10 cellular contexts compared by ENCODE assay signal in the genomic region with DNA sequence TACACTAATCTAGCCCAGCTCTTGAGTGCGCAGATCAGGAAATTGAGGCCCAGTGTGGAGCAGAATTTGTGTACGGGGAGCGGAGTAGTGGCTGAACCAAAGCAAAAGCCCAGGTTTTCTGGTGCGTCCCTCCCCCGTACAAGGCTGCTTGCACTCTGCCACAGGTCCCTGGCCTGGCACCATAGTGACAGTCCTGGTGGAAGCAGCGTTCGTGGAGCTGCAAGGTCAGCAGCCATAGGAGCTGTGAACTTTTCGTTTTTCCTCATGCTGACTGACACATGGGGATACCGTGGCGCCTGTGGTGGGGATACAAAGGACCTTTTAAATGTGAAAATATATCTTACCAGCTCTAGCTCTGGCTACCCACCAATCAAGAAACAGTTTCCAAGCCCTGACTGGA. TPM values are rescaled to one million over a fixed set of nuclear protein-coding genes. Genes with fewer than 3 reads are reported as not detected.
DNase-seq lines count a peak whose midpoint lies in the region; ATAC-seq and TF ChIP-seq lines count a peak whose summit lies in the region.
"Had no signal": no experiment of that assay in that cellular context is flagged by ENCODE, and none has a peak within 500 bp of the region (broad histone marks: within the 10 kb centered on the region; RNA-seq: fewer than 3 reads in every experiment).

No MANE protein-coding gene starts in this region.

- peaks cover 94% of the 10 kb centered on the region for H3K4me1 Mint-ChIP-seq in activated B cell treated with CpG ODN at 0.5 μM for 24 hours

- DNase-seq in Right ventricle myocardium superior (no peak), left ventricle myocardium superior (no peak), activated B cell treated with CpG ODN at 0.5 μM for 24 hours (no peak), left lung (no peak), transverse colon (no peak), ascending aorta (ENCODE audit: low spot score in 2 of 2) (no peak), GM03348 (ENCODE audit: low spot score) (no peak)

- TF ChIP-seq CTCF in activated B cell treated with CpG ODN at 0.5 μM for 24 hours (IDR thresholded peaks at IDR 0.05) (no peak), left lung (IDR thresholded peaks at IDR 0.05) (no peak), transverse colon (IDR thresholded peaks at IDR 0.05) (no peak), ascending aorta (IDR thresholded peaks at IDR 0.05) (no peak)

- no peak for TF ChIP-seq POLR2A in transverse colon (IDR thresholded peaks at IDR 0.05)

- peaks cover 30% of the 10 kb centered on the region for H3K36me3 Mint-ChIP-seq in activated B cell treated with CpG ODN at 0.5 μM for 24 hours (ENCODE audit: low read depth)

- peak overlapping the region; percentile 94 for H3K4me3 Mint-ChIP-seq in activated B cell treated with CpG ODN at 0.5 μM for 24 hours

- H3K27ac ChIP-seq in left lung (peak overlapping the region in 1 of 2 donors; percentile 88), transverse colon (peak overlapping the region; percentile 67 to 82 (median 74)), ascending aorta (no peak overlapping the region)
- H3K27ac ChIP-seq: SK-N-MC had no signal

- in situ Hi-C loops in transverse colon (cut with MboI; ENCODE audit: low pct_ligation_motif_present in 1 of 4, low pct_unique_long_range_greater_than_20kb in 1 of 4, low sequenced_read_pairs in 3 of 4): no loop called here

- POLR2A ChIA-PET in activated B cell treated with CpG ODN at 0.5 μM for 24 hours (lab: Charles Lee): interaction anchor here (0.6 to 3.5 kb wide), 5 partner anchors 9 to 93 kb away, joined by 4 to 56 read pairs (median 10); no protein-coding TSS in a partner anchor

- H3K4me3 ChIP-seq in left lung (peak overlapping the region; percentile 1 to 25), transverse colon (peak overlapping the region in 2 of 4 donors; percentile 7 to 30), ascending aorta (no peak overlapping the region)
- H3K4me3 ChIP-seq: SK-N-MC had no signal

- no peak for TF ChIP-seq EP300 in transverse colon (IDR thresholded peaks at IDR 0.05; ENCODE audit: low read depth)

- intact Hi-C loops in Right ventricle myocardium superior (cut with DNase I): no loop called here
- intact Hi-C loops in left ventricle myocardium superior (cut with micrococcal nuclease): no loop called here
- intact Hi-C loops in activated B cell treated with CpG ODN at 0.5 μM for 24 hours (cut with micrococcal nuclease): loop anchor here (5.0 kb wide), 3 partner anchors 240 to 465 kb away; a partner anchor contains a TSS
- intact Hi-C loops in left lung (cut with DNase I): no loop called here
- intact Hi-C loops in transverse colon (cut with DNase I; ENCODE audit: low total_unique reads): no loop called here
- intact Hi-C loops in ascending aorta (cut with DNase I): no loop called here

- H3K27me3 ChIP-seq in left lung (no peaks in the 10 kb centered on the region), transverse colon (no peaks in the 10 kb centered on the region), ascending aorta (no peaks in the 10 kb centered on the region)
- H3K27me3 ChIP-seq: dorsolateral prefrontal cortex had no signal

- H3K27ac Mint-ChIP-seq in activated B cell treated with CpG ODN at 0.5 μM for 24 hours: peak overlapping the region; percentile 98

- H3K9me3 ChIP-seq in left lung (no peaks in the 10 kb centered on the region), transverse colon (no peaks in the 10 kb centered on the region), ascending aorta (no peaks in the 10 kb centered on the region)

- 65 to 80% methylated on average over 1 to 10 of the region's 10 CpGs for WGBS in transverse colon (ENCODE audit: low coverage in 1 of 2), 2 donors

- CTCF ChIA-PET in activated B cell treated with CpG ODN at 0.5 μM for 24 hours (lab: Charles Lee): interaction anchor here (1.4 to 5.1 kb wide), 3 partner anchors 8 to 126 kb away, joined by 8 to 22 read pairs (median 16); no protein-coding TSS in a partner anchor

- peaks cover 12 to 55% of the 10 kb centered on the region in 2 donors for H3K4me1 ChIP-seq in left lung
- peaks cover 0 to 14% (median 0%) of the 10 kb centered on the region in 4 donors for H3K4me1 ChIP-seq in transverse colon
- H3K4me1 ChIP-seq in ascending aorta: no peaks in the 10 kb centered on the region

- no peaks in the 10 kb centered on the region for H3K9me3 Mint-ChIP-seq in activated B cell treated with CpG ODN at 0.5 μM for 24 hours

- ATAC-seq in Right ventricle myocardium superior (ENCODE audit: poor library complexity) (peak; percentile 27), left ventricle myocardium superior (no peak), activated B cell treated with CpG ODN at 0.5 μM for 24 hours (ENCODE audit: low read depth) (no peak), left lung (no peak), HG02884 (IDR thresholded peaks at IDR 0.05; ENCODE audit: unreplicated experiment) (no peak)

- H3K27me3 Mint-ChIP-seq in activated B cell treated with CpG ODN at 0.5 μM for 24 hours: no peaks in the 10 kb centered on the region

- H3K36me3 ChIP-seq in left lung (no peaks in the 10 kb centered on the region), transverse colon (no peaks in the 10 kb centered on the region), ascending aorta (no peaks in the 10 kb centered on the region)

RNA-seq across cellular contexts. Expression of a gene that starts 1.8 kb away (rescaled TPM):
- 36.2 TPM for total RNA-seq in Right ventricle myocardium superior
- total RNA-seq in left ventricle myocardium superior: 54.4 TPM
- 229 and 272 TPM in 2 replicates for total RNA-seq in activated B cell treated with CpG ODN at 0.5 μM for 24 hours
- total RNA-seq in left lung: 10 to 100 TPM; 60.2 to 84.5 TPM
- total RNA-seq in transverse colon: 10 to 100 TPM; 22.8 to 86.4 (median 45.2) TPM
- total RNA-seq in ascending aorta: 11.7 TPM

Comparison
In these comparisons a context has a peak if more than half of its experiments do, and no peak if none do; other contexts are left out.
1. H3K27ac ChIP-seq: peak in transverse colon (4 of 4); none in ascending aorta (0 of 2).
2. H3K4me3 ChIP-seq: peak in left lung (2 of 2); none in ascending aorta (0 of 2).